Comparison of ENCODE assay signal across 3 cellular contexts in genomic region chr3:186803447-186803846, GRCh38. TPM values are rescaled to one million over a fixed set of nuclear protein-coding genes. Genes with fewer than 3 reads are reported as not detected.
"Had no signal": no experiment of that assay in that cellular context is flagged by ENCODE, and none has a peak within 500 bp of the region (broad histone marks: within the 10 kb centered on the region; RNA-seq: fewer than 3 reads in every experiment).

No MANE protein-coding gene starts in this region.

RNA-seq across cellular contexts. Expression of gene ADIPOQ, which starts 39.1 kb away (rescaled TPM):
- total RNA-seq: temporal lobe, upper lobe of right lung, uterus had no signal
